Comparison of ENCODE assay signal across 17 cellular contexts in genomic region chr3:32782417-32782816, GRCh38. TPM values are rescaled to one million over a fixed set of nuclear protein-coding genes. Genes with fewer than 3 reads are reported as not detected.
A peak's percentile ranks its signal among the peaks of the same experiment; 100 is the strongest.
DNase-seq lines count a peak whose midpoint lies in the region; ATAC-seq and TF ChIP-seq lines count a peak whose summit lies in the region.
"Had no signal": no experiment of that assay in that cellular context is flagged by ENCODE, and none has a peak within 500 bp of the region (broad histone marks: within the 10 kb centered on the region; RNA-seq: fewer than 3 reads in every experiment).

No MANE protein-coding gene starts in this region.

- no peaks in the 10 kb centered on the region for H3K27me3 Mint-ChIP-seq in CD4-positive, CD25-positive, alpha-beta regulatory T cell
- peaks cover 2% of the 10 kb centered on the region for H3K27me3 Mint-ChIP-seq in memory B cell

- no peaks in the 10 kb centered on the region for H3K9me3 ChIP-seq in CD4-positive, CD25-positive, alpha-beta regulatory T cell (ENCODE audit: control insufficient read depth in 2 of 2, low read length in 2 of 2)
- no peaks in the 10 kb centered on the region for H3K9me3 ChIP-seq in ES-I3 (ENCODE audit: control insufficient read depth, insufficient read depth, low read length)
- H3K9me3 ChIP-seq: breast epithelium, gastroesophageal sphincter had no signal

- no peaks in the 10 kb centered on the region for H3K27me3 ChIP-seq in CD4-positive, CD25-positive, alpha-beta regulatory T cell (ENCODE audit: control insufficient read depth, insufficient read depth, low read length)
- H3K27me3 ChIP-seq in dorsolateral prefrontal cortex: no peaks in the 10 kb centered on the region
- H3K27me3 ChIP-seq: breast epithelium, gastroesophageal sphincter had no signal

- H3K4me3 Mint-ChIP-seq in CD4-positive, CD25-positive, alpha-beta regulatory T cell: peak overlapping the region; percentile 33 to 71 (median 53)
- peak overlapping the region; percentile 71 for H3K4me3 Mint-ChIP-seq in memory B cell
- H3K4me3 Mint-ChIP-seq: activated CD4-positive, alpha-beta T cell treated with anti-CD3 and anti-CD28 coated beads, Interleukin-2, amount 10 ng/mL, durations not matched to agents 7 days and 5 days had no signal

- no peak overlapping the region for H3K27ac ChIP-seq in CD4-positive, CD25-positive, alpha-beta regulatory T cell (ENCODE audit: insufficient read depth, low read length, poor library complexity, severe bottlenecking)
- no peak overlapping the region for H3K27ac ChIP-seq in dorsolateral prefrontal cortex
- H3K27ac ChIP-seq: breast epithelium, gastroesophageal sphincter, PC-9 had no signal

- peaks cover 5 to 9% (median 5%) of the 10 kb centered on the region in 4 donors for H3K4me1 Mint-ChIP-seq in CD4-positive, CD25-positive, alpha-beta regulatory T cell
- H3K4me1 Mint-ChIP-seq in memory B cell: peaks cover 3% of the 10 kb centered on the region

- peak overlapping the region in 1 of 3 donors; percentile 65 for H3K27ac Mint-ChIP-seq in CD4-positive, CD25-positive, alpha-beta regulatory T cell
- H3K27ac Mint-ChIP-seq in memory B cell: no peak overlapping the region
- H3K27ac Mint-ChIP-seq: activated CD4-positive, alpha-beta T cell treated with anti-CD3 and anti-CD28 coated beads, Interleukin-2, amount 10 ng/mL, durations not matched to agents 7 days and 5 days had no signal

- peaks cover 14% of the 10 kb centered on the region for H3K4me1 ChIP-seq in CD4-positive, CD25-positive, alpha-beta regulatory T cell (ENCODE audit: control insufficient read depth, insufficient read depth, low read length, poor library complexity, severe bottlenecking)
- peaks cover 15% of the 10 kb centered on the region for H3K4me1 ChIP-seq in ES-I3 (ENCODE audit: insufficient read depth, low read length)
- H3K4me1 ChIP-seq: breast epithelium had no signal

- intact Hi-C loops in dorsolateral prefrontal cortex (cut with DNase I): loop anchor here in 1 of 2 donors (5.0 kb wide), 1 partner anchor 95 kb away; the partner anchor contains the start of gene CNOT10

- ATAC-seq in CD4-positive, CD25-positive, alpha-beta regulatory T cell (ENCODE audit: low read depth in 2 of 2): no peak
- ATAC-seq in memory B cell (ENCODE audit: low read depth) (no peak), GM18858 (IDR thresholded peaks at IDR 0.05; ENCODE audit: unreplicated experiment) (no peak)
- ATAC-seq: gastroesophageal sphincter had no signal

- H3K36me3 Mint-ChIP-seq in CD4-positive, CD25-positive, alpha-beta regulatory T cell: no peaks in the 10 kb centered on the region
- no peaks in the 10 kb centered on the region for H3K36me3 Mint-ChIP-seq in memory B cell

- no peak for DNase-seq in CD4-positive, CD25-positive, alpha-beta regulatory T cell
- DNase-seq in UCSD-AML1 (lab: John Stamatoyannopoulos, UW; ENCODE audit: unreplicated experiment): peak; percentile 24
- no peak for DNase-seq in memory B cell (ENCODE audit: low spot score in 2 of 2)
- no peak for DNase-seq in NCI-H226
- no peak for DNase-seq in dorsolateral prefrontal cortex
- no peak for DNase-seq in stimulated activated CD8-positive, alpha-beta memory T cell treated with anti-CD3 and anti-CD28 coated beads, Interleukin-4, amount 100 ng/mL, for 48 hours
- DNase-seq: activated CD4-positive, alpha-beta T cell treated with anti-CD3 and anti-CD28 coated beads, Interleukin-2, amount 10 ng/mL, durations not matched to agents 7 days and 5 days; islet precursor cell; NCI-H1436 treated with DMSO at 0.1 percent for 48 hours; NCI-H510A treated with DMSO at 0.1 percent for 48 hours; PC-9 had no signal

- H3K36me3 ChIP-seq in CD4-positive, CD25-positive, alpha-beta regulatory T cell (ENCODE audit: control insufficient read depth, insufficient read depth, low read length): no peaks in the 10 kb centered on the region
- no peaks in the 10 kb centered on the region for H3K36me3 ChIP-seq in ES-I3 (ENCODE audit: insufficient read depth, low read length)
- H3K36me3 ChIP-seq: breast epithelium, gastroesophageal sphincter had no signal

- no peak for TF ChIP-seq CTCF in dorsolateral prefrontal cortex (IDR thresholded peaks at IDR 0.05 in 54 of 56, conservative IDR thresholded peaks at IDR 0.05 in 2 of 56; ENCODE audit: low read depth in 1 of 56, partially characterized antibody in 56 of 56)

- peak overlapping the region; percentile 98; the same call in 1 of the 2 replicates for H3K9ac ChIP-seq in ES-I3 (ENCODE audit: low read depth, low read length)

- no peak overlapping the region for H3K4me3 ChIP-seq in CD4-positive, CD25-positive, alpha-beta regulatory T cell (ENCODE audit: low read depth, low read length)
- no peak overlapping the region for H3K4me3 ChIP-seq in dorsolateral prefrontal cortex
- H3K4me3 ChIP-seq: PC-9 had no signal

- H3K9me3 Mint-ChIP-seq in CD4-positive, CD25-positive, alpha-beta regulatory T cell: no peaks in the 10 kb centered on the region
- H3K9me3 Mint-ChIP-seq in memory B cell: no peaks in the 10 kb centered on the region
- H3K9me3 Mint-ChIP-seq: activated CD4-positive, alpha-beta T cell treated with anti-CD3 and anti-CD28 coated beads, Interleukin-2, amount 10 ng/mL, durations not matched to agents 7 days and 5 days had no signal

RNA-seq across cellular contexts. Expression of gene TRIM71, which starts 35.4 kb away (rescaled TPM):
- 0.47 TPM for total RNA-seq in CD4-positive, CD25-positive, alpha-beta regulatory T cell
- polyA plus RNA-seq in CD4-positive, CD25-positive, alpha-beta regulatory T cell: under 1 TPM; 0.03 to 0.14 (median 0.06) TPM
- total RNA-seq in dorsolateral prefrontal cortex: 1 to 10 TPM in 65 of 120 experiments, under 1 TPM in 55; 0.36 to 2.1 (median 1.0) TPM
- total RNA-seq: activated CD4-positive, alpha-beta T cell treated with anti-CD3 and anti-CD28 coated beads, Interleukin-2, amount 10 ng/mL, durations not matched to agents 7 days and 5 days; Daoy; gastroesophageal sphincter; PC-9; posterior vena cava had no signal
